ENCODE assay signal across 11 cellular contexts in the genomic region with DNA sequence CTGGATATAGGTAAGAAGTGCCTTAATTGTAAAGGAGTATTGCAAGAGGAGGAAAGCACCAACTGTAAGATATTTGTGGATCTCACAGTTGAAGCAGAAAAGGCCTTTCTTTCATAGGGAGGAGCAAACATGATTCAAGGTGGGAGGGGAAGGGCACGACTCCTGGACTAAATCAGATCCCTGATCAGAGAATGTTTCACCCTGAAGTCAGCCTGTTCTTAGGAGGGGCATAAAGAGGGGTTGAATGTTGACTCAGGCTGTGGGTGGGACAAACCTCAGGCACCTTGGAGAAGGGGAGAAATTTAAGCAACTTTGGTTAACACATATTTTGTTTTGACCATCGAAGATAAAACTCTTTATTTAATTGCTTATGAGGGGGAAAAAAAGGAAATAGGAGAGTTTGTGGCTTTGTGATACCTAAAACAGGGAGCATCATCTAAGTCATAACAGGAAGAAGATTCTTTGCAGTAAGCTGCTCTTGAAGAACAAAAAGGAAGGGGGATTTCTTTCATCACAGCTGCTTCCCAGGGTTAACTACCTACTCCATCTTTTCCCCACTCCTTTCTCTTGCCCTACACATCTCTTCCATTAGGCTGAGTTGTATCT.
A peak's percentile ranks its signal among the peaks of the same experiment; 100 is the strongest.
DNase-seq lines count a peak whose midpoint lies in the region; ATAC-seq, FAIRE-seq and TF ChIP-seq lines count a peak whose summit lies in the region.
"Had no signal": no experiment of that assay in that cellular context is flagged by ENCODE, and none has a peak within 500 bp of the region (broad histone marks: within the 10 kb centered on the region; RNA-seq: fewer than 3 reads in every experiment).

No MANE protein-coding gene starts in this region.

- H3K27me3 ChIP-seq in Karpas-422 (ENCODE audit: low read length): no peaks in the 10 kb centered on the region
- H3K27me3 ChIP-seq in bronchial epithelial cell (ENCODE audit: control insufficient read depth, insufficient read depth, low read length): no peaks in the 10 kb centered on the region

- no peak overlapping the region for H3K27ac ChIP-seq in Karpas-422 (ENCODE audit: low read length)

- H3K4me3 ChIP-seq in Karpas-422 (ENCODE audit: low read length) (peak overlapping the region; percentile 84), bronchial epithelial cell (ENCODE audit: low read depth, low read length) (no peak overlapping the region)

- ATAC-seq in GM21619 (IDR thresholded peaks at IDR 0.05; ENCODE audit: unreplicated experiment): no peak

- no peaks in the 10 kb centered on the region for H4K20me1 ChIP-seq in Karpas-422 (ENCODE audit: insufficient read depth, low read depth, low read length)

- no peak for FAIRE-seq in bronchial epithelial cell (lab: Jason Lieb, UNC)

- H3K4me1 ChIP-seq in Karpas-422 (ENCODE audit: low read length): peaks cover 21% of the 10 kb centered on the region

- H3K79me2 ChIP-seq in Karpas-422 (ENCODE audit: low read length): peaks cover 66% of the 10 kb centered on the region

- peaks cover 32% of the 10 kb centered on the region for H3K36me3 ChIP-seq in Karpas-422 (ENCODE audit: insufficient read depth, low read length)
- no peaks in the 10 kb centered on the region for H3K36me3 ChIP-seq in bronchial epithelial cell (ENCODE audit: control insufficient read depth, insufficient read depth, low read length)

- no peaks in the 10 kb centered on the region for H3K9me2 ChIP-seq in Karpas-422 (replicated peaks; ENCODE audit: insufficient read depth, low read length)

- peak overlapping the region; percentile 92 for H3K27ac Mint-ChIP-seq in neural crest cell (ENCODE audit: unreplicated experiment)

- H3K9me3 Mint-ChIP-seq in neural crest cell: peaks cover 5% of the 10 kb centered on the region

- peak overlapping the region; percentile 75 for H3K4me2 ChIP-seq in Karpas-422 (ENCODE audit: low read depth, low read length, poor library complexity, severe bottlenecking)

- no peaks in the 10 kb centered on the region for H3K27me3 Mint-ChIP-seq in neural crest cell (ENCODE audit: low read depth)

- H2AFZ ChIP-seq in Karpas-422 (ENCODE audit: low read length): no peak overlapping the region

- H3K9me3 ChIP-seq in Karpas-422 (ENCODE audit: low read length): no peaks in the 10 kb centered on the region; the same call in 1 of the 2 replicates

- peak; percentile 46 for DNase-seq in NOMO-1 treated with DMSO at 0.1 percent for 48 hours (lab: John Stamatoyannopoulos, UW; ENCODE audit: unreplicated experiment)
- DNase-seq in NOMO-1 treated with dmso at 0.1 percent for 144 hours (lab: John Stamatoyannopoulos, UW; ENCODE audit: unreplicated experiment): no peak
- no peak for DNase-seq in Karpas-422
- peak; percentile 59 for DNase-seq in bronchial epithelial cell (ENCODE audit: low read depth)
- no peak for DNase-seq in neural crest cell (ENCODE audit: low read depth, low spot score)
- DNase-seq in HK-2 (ENCODE audit: unreplicated experiment): no peak
- DNase-seq in NCI-H146 (lab: John Stamatoyannopoulos, UW): no peak
- DNase-seq: 8988T, foreskin melanocyte, NCI-H1048 had no signal

- TF ChIP-seq CTCF in bronchial epithelial cell (IDR thresholded peaks at IDR 0.05; ENCODE audit: insufficient read depth, low read length, severe bottlenecking) (no peak), neural crest cell (conservative IDR thresholded peaks at IDR 0.05) (no peak)

- peaks cover 29% of the 10 kb centered on the region for H3K4me1 Mint-ChIP-seq in neural crest cell

- H3K4me3 Mint-ChIP-seq in neural crest cell: peak overlapping the region; percentile 100

- H3K9ac ChIP-seq in Karpas-422 (ENCODE audit: low read length): peak overlapping the region; percentile 98; the same call in 1 of the 2 replicates

- H3K36me3 Mint-ChIP-seq in neural crest cell (ENCODE audit: low read depth): peaks cover 52% of the 10 kb centered on the region

Comparison
In these comparisons a context has a peak if more than half of its experiments do, and no peak if none do; other contexts are left out.
1. DNase-seq: peak in NOMO-1 treated with DMSO at 0.1 percent for 48 hours (single experiment) and bronchial epithelial cell (single experiment); none in NOMO-1 treated with dmso at 0.1 percent for 144 hours (single experiment), Karpas-422 (single experiment), neural crest cell (single experiment), HK-2 (single experiment) and NCI-H146 (single experiment).